Comparison of ENCODE assay signal across 23 cellular contexts in the genomic region with DNA sequence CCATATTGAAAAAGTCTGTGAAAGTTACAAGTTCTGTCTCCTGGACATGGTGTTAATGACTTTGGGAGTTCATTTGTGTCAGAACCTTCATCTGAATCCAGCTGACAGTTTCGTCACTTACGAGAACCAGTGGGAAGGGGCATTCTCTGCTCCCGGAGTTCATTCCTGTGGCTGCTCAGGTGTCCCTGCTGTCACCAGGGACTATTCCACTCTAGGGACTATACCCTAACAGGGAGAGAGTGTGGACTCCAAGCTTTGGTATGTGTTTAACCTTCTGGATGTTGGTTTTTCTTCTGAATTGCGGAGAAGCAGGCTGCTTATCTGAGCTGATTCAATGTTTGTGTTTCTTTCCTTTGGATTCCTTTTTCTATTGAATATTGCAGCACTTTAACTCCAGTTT.
"Had no signal": no experiment of that assay in that cellular context is flagged by ENCODE, and none has a peak within 500 bp of the region (broad histone marks: within the 10 kb centered on the region; RNA-seq: fewer than 3 reads in every experiment).

No MANE protein-coding gene starts in this region.

- H3K4me2 ChIP-seq: neural progenitor cell had no signal

- H3K27ac ChIP-seq: cardiac muscle cell, neural progenitor cell, prostate gland, VCaP had no signal

- DNase-seq: activated CD4-positive, alpha-beta T cell treated with anti-CD3 and anti-CD28 coated beads, Interleukin-2, amount 50 U/mL, for 1 hour; activated CD4-positive, CD25-positive, alpha-beta regulatory T cell treated with anti-CD3 and anti-CD28 coated beads, Interleukin-2, amount 50 U/mL, for 72 hours; activated CD8-positive, alpha-beta T cell treated with anti-CD3 and anti-CD28 coated beads, Interleukin-2, amount 10 ng/mL, durations not matched to agents 7 days and 5 days; activated gamma-delta T cell; dorsolateral prefrontal cortex; head of caudate nucleus; islet precursor cell; left cardiac atrium; stimulated activated CD4-positive, alpha-beta T cell treated with anti-CD3 and anti-CD28 coated beads, Interleukin-4, amount 100 ng/mL, for 4 hours; stimulated activated naive CD8-positive, alpha-beta T cell treated with anti-CD3 and anti-CD28 coated beads, Interleukin-15, Interleukin-2, amounts not matched to agents 100 U/mL and 50 U/mL, for 24 hours; substantia nigra; T-cell; tibial artery had no signal

- H3K4me1 ChIP-seq: neural progenitor cell, prostate gland had no signal

- H3K9me3 Mint-ChIP-seq: memory B cell, T-cell had no signal

- H3K36me3 ChIP-seq: cardiac muscle cell, gastroesophageal sphincter, neural progenitor cell, prostate gland, tibial artery had no signal

- H3K27me3 ChIP-seq: cardiac muscle cell, dorsolateral prefrontal cortex, gastroesophageal sphincter, tibial artery had no signal

- ATAC-seq: activated CD8-positive, alpha-beta T cell treated with anti-CD3 and anti-CD28 coated beads, Interleukin-2, amount 10 ng/mL, durations not matched to agents 7 days and 5 days; activated naive CD4-positive, alpha-beta T cell treated with anti-CD3 and anti-CD28 coated beads, Interleukin-2, amount 50 U/mL, for 72 hours; gastroesophageal sphincter; left cardiac atrium; SK-N-SH treated with all-trans-retinoic acid at 6 μM for 48 hours; stimulated activated naive CD8-positive, alpha-beta T cell treated with anti-CD3 and anti-CD28 coated beads, Interleukin-15, Interleukin-2, amounts not matched to agents 100 U/mL and 50 U/mL, for 24 hours; T-cell had no signal

- H3K4me3 Mint-ChIP-seq: activated T-helper 1 cell treated with anti-CD3 and anti-CD28 coated beads, Interleukin-12 subunit alpha, Interleukin-12 subunit beta, Interleukin-2, Interleukin-4 antibody, amounts not matched to agents 30 ng/mL and 10 ng/mL and 1 ng/mL, durations not matched to agents 14 hours and 24 hours and 36 hours; neural progenitor cell had no signal

- H3K9me3 ChIP-seq: gastroesophageal sphincter, prostate gland, tibial artery had no signal

- H3K4me3 ChIP-seq: cardiac muscle cell, dorsolateral prefrontal cortex, gastroesophageal sphincter, neural progenitor cell, prostate gland, tibial artery had no signal

- H3K27ac Mint-ChIP-seq: activated T-helper 1 cell treated with anti-CD3 and anti-CD28 coated beads, Interleukin-12 subunit alpha, Interleukin-12 subunit beta, Interleukin-2, Interleukin-4 antibody, amounts not matched to agents 30 ng/mL and 10 ng/mL and 1 ng/mL, durations not matched to agents 14 hours and 24 hours and 36 hours; memory B cell; neural progenitor cell; T-helper 2 cell treated with Interferon-gamma antibody and Interleukin-4, amounts not matched to agents 5 μg/mL and 100 μg/mL, for 36 hours had no signal

- H2AFZ ChIP-seq: neural progenitor cell had no signal

- H3K27me3 Mint-ChIP-seq: memory B cell, T-cell had no signal

- H3K36me3 Mint-ChIP-seq: memory B cell, T-cell had no signal

- H3K9ac ChIP-seq: neural progenitor cell had no signal
